Comparison of ENCODE assay signal across 1 cellular context in the genomic region with DNA sequence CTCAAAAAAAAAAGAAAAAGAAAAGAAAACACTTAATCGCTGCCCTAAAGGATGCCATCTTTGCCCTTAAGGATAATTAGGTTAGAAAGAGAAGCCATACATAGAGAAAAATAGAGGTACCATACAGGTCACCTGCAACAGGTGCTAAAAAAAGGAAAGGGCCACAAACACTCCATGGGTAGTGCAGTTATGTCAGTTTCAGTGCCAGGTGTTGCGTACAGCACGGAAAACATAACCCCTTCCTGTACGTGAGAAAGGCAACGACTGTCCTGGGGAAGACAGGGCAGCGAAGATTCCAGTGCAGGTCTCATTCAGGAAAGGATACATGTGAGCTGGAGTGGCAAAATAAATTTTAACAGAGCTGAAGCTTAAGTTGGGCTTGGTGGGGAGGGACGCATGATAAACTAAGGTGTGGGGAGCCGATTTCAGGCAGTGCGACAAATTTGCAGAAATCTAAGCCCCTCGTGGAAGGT.
TF ChIP-seq lines count a peak whose summit lies in the region.

No MANE protein-coding gene starts in this region.

TF ChIP-seq in SK-N-SH, 30 proteins besides CTCF, POLR2A, EP300 and RAD21 (continued from another document):
- TF ChIP-seq TAF1 (IDR thresholded peaks at IDR 0.05; ENCODE audit: borderline replicate concordance, low read depth, low read length) (no peak), EZH2phosphoT487 (IDR thresholded peaks at IDR 0.05; ENCODE audit: borderline replicate concordance, low read depth) (no peak), POLR2AphosphoS5 (IDR thresholded peaks at IDR 0.05; ENCODE audit: low read depth, low read length) (no peak)
- TF ChIP-seq, protein P1, sequence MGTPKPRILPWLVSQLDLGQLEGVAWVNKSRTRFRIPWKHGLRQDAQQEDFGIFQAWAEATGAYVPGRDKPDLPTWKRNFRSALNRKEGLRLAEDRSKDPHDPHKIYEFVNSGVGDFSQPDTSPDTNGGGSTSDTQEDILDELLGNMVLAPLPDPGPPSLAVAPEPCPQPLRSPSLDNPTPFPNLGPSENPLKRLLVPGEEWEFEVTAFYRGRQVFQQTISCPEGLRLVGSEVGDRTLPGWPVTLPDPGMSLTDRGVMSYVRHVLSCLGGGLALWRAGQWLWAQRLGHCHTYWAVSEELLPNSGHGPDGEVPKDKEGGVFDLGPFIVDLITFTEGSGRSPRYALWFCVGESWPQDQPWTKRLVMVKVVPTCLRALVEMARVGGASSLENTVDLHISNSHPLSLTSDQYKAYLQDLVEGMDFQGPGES (IDR thresholded peaks at IDR 0.05; ENCODE audit: low read depth, low read length) = no peak
- TF ChIP-seq, protein P2, sequence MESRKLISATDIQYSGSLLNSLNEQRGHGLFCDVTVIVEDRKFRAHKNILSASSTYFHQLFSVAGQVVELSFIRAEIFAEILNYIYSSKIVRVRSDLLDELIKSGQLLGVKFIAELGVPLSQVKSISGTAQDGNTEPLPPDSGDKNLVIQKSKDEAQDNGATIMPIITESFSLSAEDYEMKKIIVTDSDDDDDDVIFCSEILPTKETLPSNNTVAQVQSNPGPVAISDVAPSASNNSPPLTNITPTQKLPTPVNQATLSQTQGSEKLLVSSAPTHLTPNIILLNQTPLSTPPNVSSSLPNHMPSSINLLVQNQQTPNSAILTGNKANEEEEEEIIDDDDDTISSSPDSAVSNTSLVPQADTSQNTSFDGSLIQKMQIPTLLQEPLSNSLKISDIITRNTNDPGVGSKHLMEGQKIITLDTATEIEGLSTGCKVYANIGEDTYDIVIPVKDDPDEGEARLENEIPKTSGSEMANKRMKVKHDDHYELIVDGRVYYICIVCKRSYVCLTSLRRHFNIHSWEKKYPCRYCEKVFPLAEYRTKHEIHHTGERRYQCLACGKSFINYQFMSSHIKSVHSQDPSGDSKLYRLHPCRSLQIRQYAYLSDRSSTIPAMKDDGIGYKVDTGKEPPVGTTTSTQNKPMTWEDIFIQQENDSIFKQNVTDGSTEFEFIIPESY (IDR thresholded peaks at IDR 0.05; ENCODE audit: borderline replicate concordance, low read depth) = no peak
- TF ChIP-seq, protein P3, sequence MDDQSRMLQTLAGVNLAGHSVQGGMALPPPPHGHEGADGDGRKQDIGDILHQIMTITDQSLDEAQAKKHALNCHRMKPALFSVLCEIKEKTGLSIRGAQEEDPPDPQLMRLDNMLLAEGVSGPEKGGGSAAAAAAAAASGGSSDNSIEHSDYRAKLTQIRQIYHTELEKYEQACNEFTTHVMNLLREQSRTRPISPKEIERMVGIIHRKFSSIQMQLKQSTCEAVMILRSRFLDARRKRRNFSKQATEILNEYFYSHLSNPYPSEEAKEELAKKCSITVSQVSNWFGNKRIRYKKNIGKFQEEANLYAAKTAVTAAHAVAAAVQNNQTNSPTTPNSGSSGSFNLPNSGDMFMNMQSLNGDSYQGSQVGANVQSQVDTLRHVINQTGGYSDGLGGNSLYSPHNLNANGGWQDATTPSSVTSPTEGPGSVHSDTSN (IDR thresholded peaks at IDR 0.05) = no peak
- TF ChIP-seq, protein P4, sequence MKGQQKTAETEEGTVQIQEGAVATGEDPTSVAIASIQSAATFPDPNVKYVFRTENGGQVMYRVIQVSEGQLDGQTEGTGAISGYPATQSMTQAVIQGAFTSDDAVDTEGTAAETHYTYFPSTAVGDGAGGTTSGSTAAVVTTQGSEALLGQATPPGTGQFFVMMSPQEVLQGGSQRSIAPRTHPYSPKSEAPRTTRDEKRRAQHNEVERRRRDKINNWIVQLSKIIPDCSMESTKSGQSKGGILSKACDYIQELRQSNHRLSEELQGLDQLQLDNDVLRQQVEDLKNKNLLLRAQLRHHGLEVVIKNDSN (IDR thresholded peaks at IDR 0.05; ENCODE audit: borderline replicate concordance, low read depth) = no peak
